In the genomic region with DNA sequence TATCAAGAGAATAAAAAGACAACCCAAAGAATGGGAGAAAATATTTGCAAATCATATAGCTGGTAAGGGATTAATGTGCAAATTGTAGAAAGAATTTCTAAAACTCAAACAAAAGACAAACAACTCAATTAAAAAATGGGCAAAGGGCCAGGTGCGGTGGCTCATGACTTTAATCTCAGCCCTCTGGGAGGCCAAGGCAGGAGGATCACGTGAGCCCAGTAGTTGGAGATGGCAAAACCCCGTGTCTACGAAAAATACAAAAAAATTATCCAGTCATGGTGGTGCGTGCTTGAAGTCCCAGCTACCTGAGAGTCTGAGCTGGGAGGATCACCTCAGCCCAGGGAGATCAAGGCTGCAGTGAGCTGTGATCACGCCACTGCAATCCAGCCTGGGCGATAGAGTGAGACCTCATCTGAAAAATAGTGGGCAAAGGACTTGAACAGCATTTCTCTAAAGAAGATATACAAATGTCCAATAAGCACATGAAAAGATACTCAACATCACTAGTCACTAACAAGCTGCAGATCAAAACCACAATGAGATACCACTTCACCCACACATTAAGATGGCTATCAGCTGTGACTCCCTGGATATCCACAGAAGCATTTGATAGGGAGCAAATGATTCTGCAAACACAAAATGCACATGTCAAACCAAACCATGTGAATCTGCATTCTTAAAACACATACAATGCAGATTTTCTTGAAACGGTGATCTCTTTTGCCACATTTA, we compare ENCODE assay signal across 22 cellular contexts. TPM values are rescaled to one million over a fixed set of nuclear protein-coding genes. Genes with fewer than 3 reads are reported as not detected.
DNase-seq lines count a peak whose midpoint lies in the region; FAIRE-seq and TF ChIP-seq lines count a peak whose summit lies in the region.
"Had no signal": no experiment of that assay in that cellular context is flagged by ENCODE, and none has a peak within 500 bp of the region (broad histone marks: within the 10 kb centered on the region; RNA-seq: fewer than 3 reads in every experiment).

No MANE protein-coding gene starts in this region.

- TF ChIP-seq EP300 in Ishikawa (IDR thresholded peaks at IDR 0.05; ENCODE audit: borderline replicate concordance), result no peak

- TF ChIP-seq CTCF in D721Med (IDR thresholded peaks at IDR 0.05; ENCODE audit: insufficient read depth, missing control alignments), result no peak

- FAIRE-seq in GM12892 (lab: Jason Lieb, UNC) (peak; percentile 50), D721Med (lab: Jason Lieb, UNC) (no peak), GM19239 (lab: Jason Lieb, UNC) (no peak)
- FAIRE-seq: GM12891, H1, RCC 7860 had no signal

- TF ChIP-seq POLR2A in GM12892 (IDR thresholded peaks at IDR 0.05; ENCODE audit: low read depth, low read length), result no peak

- no peak for TF ChIP-seq RAD21 in Ishikawa (IDR thresholded peaks at IDR 0.05; ENCODE audit: low read depth)

- DNase-seq in GM12892 (ENCODE audit: insufficient read length), result no peak
- DNase-seq in amniotic epithelial cell (ENCODE audit: low read depth), result peak; percentile 51
- peak; percentile 67 for DNase-seq in mesenteric fat pad (ENCODE audit: low spot score)
- no peak for DNase-seq in D721Med (ENCODE audit: insufficient read length, low spot score)
- no peak for DNase-seq in foreskin melanocyte
- DNase-seq in DMS153 treated with DMSO at 0.1 percent for 48 hours (lab: John Stamatoyannopoulos, UW; ENCODE audit: unreplicated experiment), result no peak
- DNase-seq in GM19239 (ENCODE audit: insufficient read length, low spot score), result no peak
- DNase-seq: Caco-2; CD4-positive, CD25-positive, alpha-beta regulatory T cell; KBM-7; MV-4-11; NCI-H1105 treated with DMSO at 0.1 percent for 48 hours; NCI-H2029 treated with DMSO at 0.1 percent for 48 hours; NCI-H2171; NCI-H345; NCI-H524; Right ventricle myocardium superior; SW 1271 had no signal

TF ChIP-seq in Ishikawa, 13 proteins besides CTCF, POLR2A, EP300 and RAD21:
- no peak for TF ChIP-seq YY1 (IDR thresholded peaks at IDR 0.05; ENCODE audit: low read depth)
- no peak for TF ChIP-seq CEBPB (IDR thresholded peaks at IDR 0.05)
- no peak for TF ChIP-seq NFIC (IDR thresholded peaks at IDR 0.05)
- TF ChIP-seq, protein P1, sequence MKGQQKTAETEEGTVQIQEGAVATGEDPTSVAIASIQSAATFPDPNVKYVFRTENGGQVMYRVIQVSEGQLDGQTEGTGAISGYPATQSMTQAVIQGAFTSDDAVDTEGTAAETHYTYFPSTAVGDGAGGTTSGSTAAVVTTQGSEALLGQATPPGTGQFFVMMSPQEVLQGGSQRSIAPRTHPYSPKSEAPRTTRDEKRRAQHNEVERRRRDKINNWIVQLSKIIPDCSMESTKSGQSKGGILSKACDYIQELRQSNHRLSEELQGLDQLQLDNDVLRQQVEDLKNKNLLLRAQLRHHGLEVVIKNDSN (IDR thresholded peaks at IDR 0.05), result 0 out of 2 replicates have a peak, but pooled peaks have one; percentile 21

RNA-seq across cellular contexts. Expression of a gene that starts 20.9 kb away (rescaled TPM):
- polyA plus RNA-seq in GM12892 (2012; ENCODE audit: missing spikeins), result 4.7 TPM
- 33.6 TPM for total RNA-seq in mesenteric fat pad

Comparison
In these comparisons a context has a peak if more than half of its experiments do, and no peak if none do; other contexts are left out.
1. DNase-seq: peak in amniotic epithelial cell (single experiment) and mesenteric fat pad (single experiment); none in GM12892 (single experiment), D721Med (single experiment), foreskin melanocyte (single experiment), DMS153 treated with DMSO at 0.1 percent for 48 hours (single experiment) and GM19239 (single experiment).